In the genomic region with DNA sequence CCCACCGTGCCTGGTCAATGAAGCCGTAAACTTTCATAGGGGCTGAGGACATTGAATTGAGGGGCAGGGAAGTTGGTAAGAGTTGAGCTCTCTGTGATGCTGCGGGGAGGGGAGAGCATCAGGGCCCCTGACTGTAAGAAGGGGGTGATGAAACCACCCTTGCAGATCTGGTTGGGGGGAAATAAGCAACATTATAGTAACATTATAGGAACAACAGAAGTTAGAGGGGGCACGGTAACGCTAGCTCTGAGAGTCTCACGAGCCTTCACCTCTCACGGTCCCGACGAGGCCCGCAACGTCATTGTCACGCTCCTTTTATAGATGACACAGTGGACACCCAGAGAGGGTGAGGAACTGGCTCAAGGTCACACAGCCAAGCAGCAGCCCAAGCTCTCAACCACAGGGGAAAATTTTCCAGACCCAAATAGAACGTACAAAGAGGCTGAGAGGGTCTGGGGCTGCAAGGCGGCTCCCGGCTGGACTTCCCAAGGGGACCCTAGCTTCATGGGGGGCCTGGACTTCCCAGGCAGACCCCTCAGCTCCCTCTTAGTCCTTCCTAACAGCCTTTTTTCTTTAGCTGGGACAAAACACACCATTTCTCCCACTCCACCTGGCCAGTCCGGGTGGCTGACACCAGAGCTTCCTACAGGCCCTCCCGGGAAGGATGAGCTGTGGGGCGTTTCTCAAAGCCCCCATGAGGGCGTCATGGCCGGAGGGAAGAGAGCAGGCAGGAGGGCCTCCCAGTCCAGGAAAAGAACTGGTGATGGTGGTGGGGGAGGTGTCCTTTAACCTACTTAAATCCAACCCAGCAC, we compare ENCODE assay signal across 10 cellular contexts. TPM values are rescaled to one million over a fixed set of nuclear protein-coding genes. Genes with fewer than 3 reads are reported as not detected.
DNase-seq lines count a peak whose midpoint lies in the region; ATAC-seq and TF ChIP-seq lines count a peak whose summit lies in the region.
"Had no signal": no experiment of that assay in that cellular context is flagged by ENCODE, and none has a peak within 500 bp of the region (broad histone marks: within the 10 kb centered on the region; RNA-seq: fewer than 3 reads in every experiment).

No MANE protein-coding gene starts in this region.

- peak overlapping the region; percentile 27; the same call in 1 of the 2 replicates for H3K4me2 ChIP-seq in DND-41 (ENCODE audit: insufficient read depth, low read length)

- intact Hi-C loops in psoas muscle (cut with DNase I) (no loop called here), head of caudate nucleus (cut with DNase I) (no loop called here)

- peaks cover 38% of the 10 kb centered on the region for H3K4me1 ChIP-seq in DND-41 (ENCODE audit: insufficient read depth, low read length)
- peaks cover 73% of the 10 kb centered on the region for H3K4me1 ChIP-seq in SJSA1 (replicated peaks)
- peaks cover 39% of the 10 kb centered on the region for H3K4me1 ChIP-seq in psoas muscle

- H3K27me3 ChIP-seq in DND-41 (ENCODE audit: insufficient read depth, low read length, poor library complexity) (no peaks in the 10 kb centered on the region), SJSA1 (replicated peaks) (no peaks in the 10 kb centered on the region), psoas muscle (ENCODE audit: insufficient read depth in 3 of 3, low read length in 2 of 3) (no peaks in the 10 kb centered on the region)

- H3K79me2 ChIP-seq in DND-41 (ENCODE audit: insufficient read depth, low read length), result peaks cover 60% of the 10 kb centered on the region

- peaks cover 73% of the 10 kb centered on the region for H4K20me1 ChIP-seq in DND-41 (ENCODE audit: insufficient read depth, low read length)

- 62 to 81% (median 69%) methylated on average over 20 of the region's 20 CpGs for whole genome bisulfite sequencing in psoas muscle, 3 donors

- H3K36me3 ChIP-seq in DND-41 (ENCODE audit: insufficient read depth, low read length), result peaks cover 81% of the 10 kb centered on the region
- peaks cover 72% of the 10 kb centered on the region for H3K36me3 ChIP-seq in SJSA1
- peaks cover 4 to 56% of the 10 kb centered on the region in 2 donors for H3K36me3 ChIP-seq in psoas muscle (ENCODE audit: insufficient read depth in 1 of 2, low read depth in 1 of 2)

- no peak for TF ChIP-seq CTCF in DND-41 (IDR thresholded peaks at IDR 0.05; ENCODE audit: borderline replicate concordance, extremely low read depth, low read length, poor library complexity, severe bottlenecking)
- no peak for TF ChIP-seq CTCF in psoas muscle (IDR thresholded peaks at IDR 0.05)

- H3K4me3 ChIP-seq in DND-41 (ENCODE audit: low read depth in 1 of 2, low read length in 2 of 2) (no peak overlapping the region), SJSA1 (0 out of 2 replicates have a peak overlapping the region, but pooled peaks have one; percentile 6), psoas muscle (peak overlapping the region; percentile 15)

- H3K27ac ChIP-seq in DND-41 (ENCODE audit: low read length), result no peak overlapping the region
- H3K27ac ChIP-seq in SJSA1, result peak overlapping the region; percentile 45
- H3K27ac ChIP-seq in epithelial cell of prostate, result peak overlapping the region; percentile 98
- H3K27ac ChIP-seq in psoas muscle, result peak overlapping the region; percentile 69

- no peaks in the 10 kb centered on the region for H3K9me3 ChIP-seq in DND-41 (ENCODE audit: insufficient read depth, low read length, severe bottlenecking)
- no peaks in the 10 kb centered on the region for H3K9me3 ChIP-seq in SJSA1 (replicated peaks)
- H3K9me3 ChIP-seq in psoas muscle, result no peaks in the 10 kb centered on the region

- H2AFZ ChIP-seq in DND-41 (ENCODE audit: low read depth, low read length), result no peak overlapping the region

- H3K9ac ChIP-seq in DND-41 (ENCODE audit: low read depth, low read length), result no peak overlapping the region; the same call in 1 of the 2 replicates

- ATAC-seq in DND-41 (ENCODE audit: insufficient read depth, low read depth) (no peak), psoas muscle (no peak), GM18519 (IDR thresholded peaks at IDR 0.05; ENCODE audit: low FRiP score, unreplicated experiment) (no peak)
- ATAC-seq: SK-N-SH treated with all-trans-retinoic acid at 6 μM for 48 hours had no signal

- DNase-seq in DND-41 (no peak), SJSA1 (ENCODE audit: low read depth in 1 of 2, low spot score in 2 of 2) (no peak), epithelial cell of prostate (ENCODE audit: low read depth, low spot score) (no peak), psoas muscle (no peak), kidney tubule cell (ENCODE audit: low spot score) (no peak), dedifferentiated amniotic fluid mesenchymal stem cell (ENCODE audit: extremely low spot score) (no peak), head of caudate nucleus (no peak)
- DNase-seq: NCI-H226 had no signal

RNA-seq across cellular contexts. Expression of a gene that starts 4.1 kb away (rescaled TPM):
- 530 and 694 TPM in 2 replicates for total RNA-seq in SJSA1 (2014; rRNA removed; shearing (Covaris generic))
- total RNA-seq in psoas muscle, result 100 to 1,000 TPM; 390 to 607 (median 551) TPM
- 100 to 1,000 TPM; 450 to 786 (median 780) TPM for polyA plus RNA-seq in psoas muscle

RNA-seq across cellular contexts. Expression of a gene that starts 29.1 kb away (rescaled TPM):
- 19.2 and 19.9 TPM in 2 replicates for total RNA-seq in SJSA1 (2014; rRNA removed; shearing (Covaris generic))
- total RNA-seq in psoas muscle, result 10 to 100 TPM; 28.6 to 42.5 (median 36.1) TPM
- polyA plus RNA-seq in psoas muscle, result 10 to 100 TPM; 23.5 to 35.1 (median 31.8) TPM

RNA-seq across cellular contexts. Expression of a gene that starts 35.9 kb away (rescaled TPM):
- 100 and 135 TPM in 2 replicates for total RNA-seq in SJSA1 (2014; rRNA removed; shearing (Covaris generic))
- total RNA-seq in psoas muscle, result 10 to 100 TPM; 46.7 to 62.4 (median 52.0) TPM
- polyA plus RNA-seq in psoas muscle, result 10 to 100 TPM; 32.9 to 85.2 (median 33.4) TPM

Comparison
In these comparisons a context has a peak if more than half of its experiments do, and no peak if none do; other contexts are left out.
1. H3K4me3 ChIP-seq: peak in SJSA1 (single experiment) and psoas muscle (single experiment); none in DND-41 (0 of 2).